28 cellular contexts compared by ENCODE assay signal in the genomic region with DNA sequence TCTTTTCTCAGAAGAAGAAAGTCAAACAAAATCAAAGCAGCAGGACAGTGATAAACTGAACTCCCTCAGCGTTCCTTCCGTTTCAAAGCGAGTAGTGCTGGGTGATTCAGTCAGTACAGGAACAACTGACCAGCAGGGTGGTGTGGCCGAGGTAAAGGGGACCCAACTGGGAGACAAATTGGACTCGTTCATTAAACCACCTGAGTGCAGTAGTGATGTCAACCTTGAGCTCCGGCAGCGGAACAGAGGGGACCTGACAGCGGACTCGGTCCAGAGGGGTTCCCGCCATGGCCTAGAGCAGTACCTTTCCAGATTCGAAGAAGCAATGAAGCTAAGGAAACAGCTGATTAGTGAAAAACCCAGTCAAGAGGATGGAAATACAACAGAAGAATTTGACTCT.
"Had no signal": no experiment of that assay in that cellular context is flagged by ENCODE, and none has a peak within 500 bp of the region (broad histone marks: within the 10 kb centered on the region; RNA-seq: fewer than 3 reads in every experiment).

No MANE protein-coding gene starts in this region.

- H3K27me3 ChIP-seq: adrenal gland, breast epithelium, MG63 had no signal

- H3K27ac ChIP-seq: adrenal gland, breast epithelium, KMS-11, SK-N-MC, WERI-Rb-1 had no signal

- H3K36me3 ChIP-seq: adrenal gland, breast epithelium had no signal

- H3K27me3 Mint-ChIP-seq: activated naive CD8-positive, alpha-beta T cell treated with anti-CD3 and anti-CD28 coated beads, Interleukin-2, amount 10 ng/mL, durations not matched to agents 7 days and 5 days; T-cell had no signal

- H3K9me3 Mint-ChIP-seq: activated naive CD8-positive, alpha-beta T cell treated with anti-CD3 and anti-CD28 coated beads, Interleukin-2, amount 10 ng/mL, durations not matched to agents 7 days and 5 days; T-cell had no signal

- H3K27ac Mint-ChIP-seq: activated CD8-positive, alpha-beta T cell treated with anti-CD3 and anti-CD28 coated beads, Interleukin-2, amount 10 ng/mL, durations not matched to agents 7 days and 5 days; activated naive CD8-positive, alpha-beta T cell treated with anti-CD3 and anti-CD28 coated beads, Interleukin-2, amount 10 ng/mL, durations not matched to agents 7 days and 5 days; T-cell had no signal

- H3K4me3 Mint-ChIP-seq: activated CD8-positive, alpha-beta T cell treated with anti-CD3 and anti-CD28 coated beads, Interleukin-2, amount 10 ng/mL, durations not matched to agents 7 days and 5 days; activated naive CD8-positive, alpha-beta T cell treated with anti-CD3 and anti-CD28 coated beads, Interleukin-2, amount 10 ng/mL, durations not matched to agents 7 days and 5 days; T-cell had no signal

- H3K9me3 ChIP-seq: adrenal gland, breast epithelium, MG63 had no signal

- DNase-seq: activated CD4-positive, alpha-beta T cell treated with anti-CD3 and anti-CD28 coated beads for 4 hours; activated CD8-positive, alpha-beta memory T cell treated with anti-CD3 and anti-CD28 coated beads, Interleukin-2, amount 50 U/mL, for 48 hours; activated CD8-positive, alpha-beta T cell treated with anti-CD3 and anti-CD28 coated beads, Interleukin-2, amount 10 ng/mL, durations not matched to agents 7 days and 5 days; activated naive CD4-positive, alpha-beta T cell treated with anti-CD3 and anti-CD28 coated beads, Interleukin-2, amount 50 U/mL, for 16 hours; activated naive CD8-positive, alpha-beta T cell treated with anti-CD3 and anti-CD28 coated beads, Interleukin-2, amount 10 ng/mL, durations not matched to agents 7 days and 5 days; activated T-cell treated with anti-CD3 and anti-CD28 coated beads, Interleukin-2, amount 50 U/mL, for 1 hour; central memory CD4-positive, alpha-beta T cell; MG63; MV-4-11; NCI-H1092 treated with DMSO at 0.1 percent for 48 hours; NCI-H1417 treated with DMSO at 0.1 percent for 48 hours; NCI-H1694; NCI-H2029; NCI-H2107; NCI-H2171 treated with DMSO at 0.1 percent for 48 hours; NCI-H446; NCI-H524 treated with DMSO at 0.1 percent for 48 hours; NCI-H748 treated with DMSO at 0.1 percent for 48 hours; RPMI8226; T-cell; T-helper 2 cell; WERI-Rb-1 had no signal

- H3K36me3 Mint-ChIP-seq: T-cell had no signal

- ATAC-seq: activated CD4-positive, CD25-positive, alpha-beta regulatory T cell treated with anti-CD3 and anti-CD28 coated beads, Interleukin-2, amount 50 U/mL, for 24 hours; activated CD8-positive, alpha-beta T cell treated with anti-CD3 and anti-CD28 coated beads, Interleukin-2, amount 10 ng/mL, durations not matched to agents 7 days and 5 days; Right ventricle myocardium inferior; T-cell had no signal

- H3K4me3 ChIP-seq: adrenal gland, breast epithelium, MG63, SK-N-MC had no signal

- H3K9ac ChIP-seq: KMS-11 had no signal
